ENCODE assay signal across 1 cellular context in the genomic region with DNA sequence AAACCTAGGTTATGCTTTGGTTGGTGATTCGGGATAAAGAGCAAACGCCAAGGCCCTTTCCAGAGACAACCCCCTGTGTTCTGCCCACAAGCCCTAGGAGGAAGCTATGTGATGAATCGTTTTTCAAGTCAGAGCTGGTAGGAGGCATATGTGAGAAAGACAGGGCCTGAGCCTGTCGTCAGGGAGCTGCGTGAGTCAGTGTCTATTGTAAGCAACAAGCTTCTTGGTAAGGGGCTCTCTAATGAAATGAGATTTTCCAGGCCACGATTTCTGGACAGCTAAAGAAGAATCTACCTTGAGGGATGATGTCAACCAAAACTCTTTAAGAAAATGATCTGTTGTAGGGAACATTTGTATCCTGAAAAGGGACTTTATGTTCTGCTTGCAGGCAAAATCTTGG.
TF ChIP-seq lines count a peak whose summit lies in the region.

No MANE protein-coding gene starts in this region.

TF ChIP-seq in endothelial cell of umbilical vein, 7 proteins besides CTCF, POLR2A, EP300 and RAD21:
- TF ChIP-seq, protein P1, sequence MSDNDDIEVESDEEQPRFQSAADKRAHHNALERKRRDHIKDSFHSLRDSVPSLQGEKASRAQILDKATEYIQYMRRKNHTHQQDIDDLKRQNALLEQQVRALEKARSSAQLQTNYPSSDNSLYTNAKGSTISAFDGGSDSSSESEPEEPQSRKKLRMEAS (IDR thresholded peaks at IDR 0.05; ENCODE audit: insufficient read depth, insufficient read length), result no peak
- TF ChIP-seq FOS (IDR thresholded peaks at IDR 0.05; ENCODE audit: borderline replicate concordance, insufficient read depth, low read length) (no peak), EZH2 (IDR thresholded peaks at IDR 0.05; ENCODE audit: borderline replicate concordance, low read depth, low read length, severe bottlenecking) (no peak), GATA2 (IDR thresholded peaks at IDR 0.05; ENCODE audit: insufficient read depth, insufficient read length, low read depth, low read length) (no peak), MYC (IDR thresholded peaks at IDR 0.05; ENCODE audit: low read depth, low read length) (no peak), JUN (IDR thresholded peaks at IDR 0.05; ENCODE audit: borderline replicate concordance, insufficient read depth, insufficient read length, low read depth) (no peak), POLR2AphosphoS5 (IDR thresholded peaks at IDR 0.05; ENCODE audit: insufficient read depth, low read depth, low read length) (no peak)
